15 cellular contexts compared by ENCODE assay signal in genomic region chrX:15404712-15405111, GRCh38. TPM values are rescaled to one million over a fixed set of nuclear protein-coding genes. Genes with fewer than 3 reads are reported as not detected.
DNase-seq lines count a peak whose midpoint lies in the region; TF ChIP-seq lines count a peak whose summit lies in the region.
"Had no signal": no experiment of that assay in that cellular context is flagged by ENCODE, and none has a peak within 500 bp of the region (broad histone marks: within the 10 kb centered on the region; RNA-seq: fewer than 3 reads in every experiment).

No MANE protein-coding gene starts in this region.

- H3K36me3 ChIP-seq in mesenchymal stem cell (ENCODE audit: control insufficient read depth in 1 of 2, insufficient read depth in 2 of 2, low read depth in 1 of 2, low read length in 2 of 2), result no peaks in the 10 kb centered on the region
- H3K36me3 ChIP-seq in ascending aorta, result no peaks in the 10 kb centered on the region
- H3K36me3 ChIP-seq: suprapubic skin had no signal

- intact Hi-C loops in ascending aorta (cut with DNase I), result no loop called here

- 49% methylated on average over 2 of the region's 3 CpGs for WGBS in mesenchymal stem cell

- in situ Hi-C loops in ACHN (cut with HindIII; ENCODE audit: low pct_ligation_motif_present, low pct_unique_long_range_greater_than_20kb, low sequenced_read_pairs), result no loop called here

- no peak overlapping the region for H3K27ac ChIP-seq in mesenchymal stem cell (ENCODE audit: low read length, poor library complexity, severe bottlenecking)
- H3K27ac ChIP-seq in ascending aorta, result no peak overlapping the region
- H3K27ac ChIP-seq: 22Rv1, suprapubic skin had no signal

- H2BK120ac ChIP-seq in mesenchymal stem cell (ENCODE audit: low read depth, low read length), result no peak overlapping the region

- H4K8ac ChIP-seq in mesenchymal stem cell (ENCODE audit: low read length), result no peak overlapping the region

- no peaks in the 10 kb centered on the region for H3K9me3 ChIP-seq in mesenchymal stem cell (ENCODE audit: control insufficient read depth, low read length)
- H3K9me3 ChIP-seq in ascending aorta, result no peaks in the 10 kb centered on the region
- H3K9me3 ChIP-seq: Caco-2, suprapubic skin had no signal

- no peak overlapping the region for H3K14ac ChIP-seq in mesenchymal stem cell (ENCODE audit: low read length in 2 of 2)

- H3K27me3 ChIP-seq in mesenchymal stem cell (ENCODE audit: control insufficient read depth in 1 of 2, insufficient read depth in 1 of 2, low read length in 2 of 2) (no peaks in the 10 kb centered on the region), ascending aorta (no peaks in the 10 kb centered on the region)
- H3K27me3 ChIP-seq: suprapubic skin had no signal

- H3K4me2 ChIP-seq in mesenchymal stem cell (ENCODE audit: low read length, poor library complexity, severe bottlenecking), result no peak overlapping the region

- no peak overlapping the region for H3K23ac ChIP-seq in mesenchymal stem cell (ENCODE audit: low read length in 2 of 2)

- no peak overlapping the region for H3K18ac ChIP-seq in mesenchymal stem cell (ENCODE audit: low read depth in 1 of 2, low read length in 2 of 2)

- peak overlapping the region; percentile 67 for H3K9ac ChIP-seq in mesenchymal stem cell (ENCODE audit: low read length)

- H2BK5ac ChIP-seq in mesenchymal stem cell (ENCODE audit: low read depth, low read length, poor library complexity, severe bottlenecking), result no peak overlapping the region

- no peak overlapping the region for H2BK15ac ChIP-seq in mesenchymal stem cell (ENCODE audit: low read depth, poor library complexity, severe bottlenecking)

- no peaks in the 10 kb centered on the region for H3K79me1 ChIP-seq in mesenchymal stem cell (replicated peaks; ENCODE audit: low read length, poor library complexity, severe bottlenecking)

- DNase-seq in DMS 273 (lab: John Stamatoyannopoulos, UW; ENCODE audit: unreplicated experiment), result peak; percentile 16
- DNase-seq in DMS 273 treated with DMSO at 0.1 percent for 48 hours (lab: John Stamatoyannopoulos, UW), result no peak
- peak; percentile 64 for DNase-seq in fibroblast of gingiva (ENCODE audit: low read depth)
- DNase-seq in mesenchymal stem cell, result peak; percentile 48
- DNase-seq in ascending aorta (ENCODE audit: low spot score in 2 of 2), result no peak
- DNase-seq in cortex of kidney (lab: John Stamatoyannopoulos, UW), result no peak
- DNase-seq in NOMO-1 treated with dmso at 0.1 percent for 144 hours (lab: John Stamatoyannopoulos, UW; ENCODE audit: unreplicated experiment), result no peak
- DNase-seq in ACHN, result no peak
- DNase-seq: activated CD4-positive, CD25-positive, alpha-beta regulatory T cell treated with anti-CD3 and anti-CD28 coated beads, Interleukin-2, amount 50 U/mL, for 72 hours; activated T-cell treated with anti-CD3 and anti-CD28 coated beads, Interleukin-2, amount 50 U/mL, for 72 hours; Caco-2; NCI-H2029; NK-92 treated with Interleukin-12 subunit alpha and Interleukin-12 subunit beta, amount 100 ng/mL, for 24 hours had no signal

- H2AFZ ChIP-seq in mesenchymal stem cell (ENCODE audit: low read depth, low read length), result no peak overlapping the region

- no peak overlapping the region for H4K91ac ChIP-seq in mesenchymal stem cell (ENCODE audit: low read length)

- no peak overlapping the region for H3K4me3 ChIP-seq in mesenchymal stem cell (ENCODE audit: insufficient read depth in 1 of 2, low read depth in 1 of 2, low read length in 2 of 2)
- no peak overlapping the region for H3K4me3 ChIP-seq in ascending aorta
- H3K4me3 ChIP-seq: suprapubic skin had no signal

- TF ChIP-seq CTCF in ascending aorta (IDR thresholded peaks at IDR 0.05), result no peak

- H2BK12ac ChIP-seq in mesenchymal stem cell (ENCODE audit: low read length in 2 of 2), result no peak overlapping the region

- H3K4me1 ChIP-seq in mesenchymal stem cell (ENCODE audit: control insufficient read depth, insufficient read depth, low read depth, low read length), result no peaks in the 10 kb centered on the region
- H3K4me1 ChIP-seq in ascending aorta, result no peaks in the 10 kb centered on the region
- H3K4me1 ChIP-seq: Caco-2 had no signal

- H3K4ac ChIP-seq in mesenchymal stem cell (ENCODE audit: low read depth in 1 of 2, low read length in 2 of 2), result no peak overlapping the region

- H2AK5ac ChIP-seq in mesenchymal stem cell (ENCODE audit: low read length, severe bottlenecking), result no peak overlapping the region

RNA-seq across cellular contexts. Expression of gene VEGFD, which starts 20.5 kb away (rescaled TPM):
- 0.03 TPM for polyA plus RNA-seq in mesenchymal stem cell (2013, experiment 1 of 2)
- 0.04 TPM for polyA plus RNA-seq in mesenchymal stem cell (2013, experiment 2 of 2)
- total RNA-seq in ascending aorta, result 0.85 TPM
- total RNA-seq: activated T-cell treated with anti-CD3 and anti-CD28 coated beads, Interleukin-2, amount 50 U/mL, for 72 hours had no signal

Comparison
In these comparisons a context has a peak if more than half of its experiments do, and no peak if none do; other contexts are left out.
1. DNase-seq: peak in DMS 273 (single experiment), fibroblast of gingiva (single experiment) and mesenchymal stem cell (single experiment); none in DMS 273 treated with DMSO at 0.1 percent for 48 hours (single experiment), ascending aorta (0 of 2), cortex of kidney (single experiment), NOMO-1 treated with dmso at 0.1 percent for 144 hours (single experiment) and ACHN (single experiment).